ENCODE assay signal across 8 cellular contexts in genomic region chr5:180291943-180292831, GRCh38. TPM values are rescaled to one million over a fixed set of nuclear protein-coding genes. Genes with fewer than 3 reads are reported as not detected.
A peak's percentile ranks its signal among the peaks of the same experiment; 100 is the strongest.
DNase-seq lines count a peak whose midpoint lies in the region; ATAC-seq, FAIRE-seq and TF ChIP-seq lines count a peak whose summit lies in the region.

Gene MAPK9, minus strand, starts transcription at chr5:180292083. Its CDS starts 11,522 bp downstream, at chr5:180280561.

- CTCF ChIA-PET in WTC11 (lab: Charles Lee): interaction anchor here (0.6 to 4.7 kb wide), 28 partner anchors 7 to 327 kb away, joined by 3 to 65 read pairs (median 5); partner anchors contain the start of gene RASGEF1C

- no peaks in the 10 kb centered on the region for H3K27me3 Mint-ChIP-seq in WTC11 (ENCODE audit: low read depth)

- WGBS in spleen, 5 donors: 0 to 1% (median 1%) methylated on average over 58 to 122 of the region's 122 CpGs

- H3K36me3 Mint-ChIP-seq in WTC11: peaks cover 7% of the 10 kb centered on the region

- no peaks in the 10 kb centered on the region for H3K36me3 ChIP-seq in bronchial epithelial cell (ENCODE audit: control insufficient read depth, insufficient read depth, low read length)
- no peaks in the 10 kb centered on the region for H3K36me3 ChIP-seq in spleen

- peaks cover 64% of the 10 kb centered on the region for H3K4me1 Mint-ChIP-seq in WTC11

- no peak for TF ChIP-seq CTCF in WTC11 (IDR thresholded peaks at IDR 0.05)
- TF ChIP-seq CTCF in bronchial epithelial cell (IDR thresholded peaks at IDR 0.05; ENCODE audit: insufficient read depth, low read length, severe bottlenecking): no peak
- TF ChIP-seq CTCF in spleen (IDR thresholded peaks at IDR 0.05 in 8 of 11, conservative IDR thresholded peaks at IDR 0.05 in 3 of 11): peak in 1 of 11 experiments; percentile 26

- peak within 1 kb of the TSS; percentile 93 for H3K4me3 Mint-ChIP-seq in WTC11

- H3K27ac ChIP-seq in spleen: peak within 1 kb of the TSS; percentile 89 to 98 (median 94)

- ATAC-seq in HG02970 (IDR thresholded peaks at IDR 0.05; ENCODE audit: low FRiP score, unreplicated experiment) (peak; percentile 83), WTC11 (peak; percentile 74)

- no peaks in the 10 kb centered on the region for H3K9me3 ChIP-seq in spleen

- TF ChIP-seq POLR2A in spleen (IDR thresholded peaks at IDR 0.05): no peak

- peak within 1 kb of the TSS; percentile 78 for H3K4me3 ChIP-seq in bronchial epithelial cell (ENCODE audit: low read depth, low read length)
- H3K4me3 ChIP-seq in spleen: peak within 1 kb of the TSS; percentile 86 to 100 (median 99)

- DNase-seq in SIG-M5 treated with dmso at 0.1 percent for 504 hours (lab: John Stamatoyannopoulos, UW; ENCODE audit: unreplicated experiment) (peak; percentile 80), SIG-M5 (lab: John Stamatoyannopoulos, UW) (no peak), NCI-H2107 treated with DMSO at 0.1 percent for 48 hours (lab: John Stamatoyannopoulos, UW; ENCODE audit: unreplicated experiment) (peak; percentile 14), WTC11 (ENCODE audit: low spot score) (peak; percentile 85), bronchial epithelial cell (ENCODE audit: low read depth) (peak; percentile 36), inferior parietal cortex (ENCODE audit: extremely low spot score) (peak; percentile 84), spleen (peak; percentile 96)

- intact Hi-C loops in spleen (cut with DNase I; ENCODE audit: low total_unique reads): loop anchor here (10.0 kb wide), 1 partner anchor 383 kb away; no protein-coding TSS in a partner anchor

- FAIRE-seq in bronchial epithelial cell (lab: Jason Lieb, UNC): no peak

- H3K27ac Mint-ChIP-seq in WTC11: peak within 1 kb of the TSS; percentile 88

- peaks cover 17 to 72% (median 33%) of the 10 kb centered on the region in 6 donors for H3K4me1 ChIP-seq in spleen

- H3K27me3 ChIP-seq in bronchial epithelial cell (ENCODE audit: control insufficient read depth, insufficient read depth, low read length) (no peaks in the 10 kb centered on the region), spleen (replicated peaks in 1 of 7) (no peaks in the 10 kb centered on the region)

- POLR2A ChIA-PET in WTC11 (lab: Charles Lee): no interaction called here

- no peaks in the 10 kb centered on the region for H3K9me3 Mint-ChIP-seq in WTC11

TF ChIP-seq in WTC11, 78 proteins besides CTCF, POLR2A, EP300 and RAD21 (continues in another document):
- no peak for TF ChIP-seq CREB1 (CRISPR knock-in tag; IDR thresholded peaks at IDR 0.05)
- no peak for TF ChIP-seq ZNF121 (CRISPR knock-in tag; IDR thresholded peaks at IDR 0.05)
- no peak for TF ChIP-seq JAZF1 (CRISPR knock-in tag; IDR thresholded peaks at IDR 0.05)
- TF ChIP-seq ATF2 (CRISPR knock-in tag; IDR thresholded peaks at IDR 0.05; ENCODE audit: borderline replicate concordance, low read depth): no peak
- peak; percentile 67 for TF ChIP-seq SP1 (CRISPR knock-in tag; conservative IDR thresholded peaks at IDR 0.05)
- TF ChIP-seq, protein P1, sequence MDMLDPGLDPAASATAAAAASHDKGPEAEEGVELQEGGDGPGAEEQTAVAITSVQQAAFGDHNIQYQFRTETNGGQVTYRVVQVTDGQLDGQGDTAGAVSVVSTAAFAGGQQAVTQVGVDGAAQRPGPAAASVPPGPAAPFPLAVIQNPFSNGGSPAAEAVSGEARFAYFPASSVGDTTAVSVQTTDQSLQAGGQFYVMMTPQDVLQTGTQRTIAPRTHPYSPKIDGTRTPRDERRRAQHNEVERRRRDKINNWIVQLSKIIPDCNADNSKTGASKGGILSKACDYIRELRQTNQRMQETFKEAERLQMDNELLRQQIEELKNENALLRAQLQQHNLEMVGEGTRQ (CRISPR knock-in tag; IDR thresholded peaks at IDR 0.05): no peak; the same call in 1 of the 2 replicates
- TF ChIP-seq, protein P2, sequence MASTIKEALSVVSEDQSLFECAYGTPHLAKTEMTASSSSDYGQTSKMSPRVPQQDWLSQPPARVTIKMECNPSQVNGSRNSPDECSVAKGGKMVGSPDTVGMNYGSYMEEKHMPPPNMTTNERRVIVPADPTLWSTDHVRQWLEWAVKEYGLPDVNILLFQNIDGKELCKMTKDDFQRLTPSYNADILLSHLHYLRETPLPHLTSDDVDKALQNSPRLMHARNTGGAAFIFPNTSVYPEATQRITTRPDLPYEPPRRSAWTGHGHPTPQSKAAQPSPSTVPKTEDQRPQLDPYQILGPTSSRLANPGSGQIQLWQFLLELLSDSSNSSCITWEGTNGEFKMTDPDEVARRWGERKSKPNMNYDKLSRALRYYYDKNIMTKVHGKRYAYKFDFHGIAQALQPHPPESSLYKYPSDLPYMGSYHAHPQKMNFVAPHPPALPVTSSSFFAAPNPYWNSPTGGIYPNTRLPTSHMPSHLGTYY (CRISPR knock-in tag; IDR thresholded peaks at IDR 0.05): no peak
- TF ChIP-seq, protein P3, sequence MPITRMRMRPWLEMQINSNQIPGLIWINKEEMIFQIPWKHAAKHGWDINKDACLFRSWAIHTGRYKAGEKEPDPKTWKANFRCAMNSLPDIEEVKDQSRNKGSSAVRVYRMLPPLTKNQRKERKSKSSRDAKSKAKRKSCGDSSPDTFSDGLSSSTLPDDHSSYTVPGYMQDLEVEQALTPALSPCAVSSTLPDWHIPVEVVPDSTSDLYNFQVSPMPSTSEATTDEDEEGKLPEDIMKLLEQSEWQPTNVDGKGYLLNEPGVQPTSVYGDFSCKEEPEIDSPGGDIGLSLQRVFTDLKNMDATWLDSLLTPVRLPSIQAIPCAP (CRISPR knock-in tag; IDR thresholded peaks at IDR 0.05): no peak
- TF ChIP-seq, protein P4, sequence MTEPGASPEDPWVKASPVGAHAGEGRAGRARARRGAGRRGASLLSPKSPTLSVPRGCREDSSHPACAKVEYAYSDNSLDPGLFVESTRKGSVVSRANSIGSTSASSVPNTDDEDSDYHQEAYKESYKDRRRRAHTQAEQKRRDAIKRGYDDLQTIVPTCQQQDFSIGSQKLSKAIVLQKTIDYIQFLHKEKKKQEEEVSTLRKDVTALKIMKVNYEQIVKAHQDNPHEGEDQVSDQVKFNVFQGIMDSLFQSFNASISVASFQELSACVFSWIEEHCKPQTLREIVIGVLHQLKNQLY (CRISPR knock-in tag; IDR thresholded peaks at IDR 0.05): 0 out of 2 replicates have a peak, but pooled peaks have one; percentile 59
- TF ChIP-seq ZNF416 (CRISPR knock-in tag; IDR thresholded peaks at IDR 0.05): peak; percentile 73; the same call in 1 of the 2 replicates
- no peak for TF ChIP-seq OVOL2 (CRISPR knock-in tag; IDR thresholded peaks at IDR 0.05; ENCODE audit: borderline replicate concordance)
- TF ChIP-seq ATF1 (CRISPR knock-in tag; IDR thresholded peaks at IDR 0.05): no peak
- TF ChIP-seq FOXK1 (CRISPR knock-in tag; IDR thresholded peaks at IDR 0.05): peak; percentile 72
- no peak for TF ChIP-seq ZMAT4 (CRISPR knock-in tag; IDR thresholded peaks at IDR 0.05)
- no peak for TF ChIP-seq PRRX2 (CRISPR knock-in tag; IDR thresholded peaks at IDR 0.05)
- TF ChIP-seq CDX4 (CRISPR knock-in tag; IDR thresholded peaks at IDR 0.05; ENCODE audit: borderline replicate concordance): no peak
- no peak for TF ChIP-seq ZNF232 (CRISPR knock-in tag; IDR thresholded peaks at IDR 0.05)
- no peak for TF ChIP-seq ZNF396 (CRISPR knock-in tag; IDR thresholded peaks at IDR 0.05; ENCODE audit: borderline replicate concordance)
- 0 out of 2 replicates have a peak, but pooled peaks have one; percentile 68 for TF ChIP-seq TCF7 (CRISPR knock-in tag; IDR thresholded peaks at IDR 0.05; ENCODE audit: low read depth)
- TF ChIP-seq TP53 (CRISPR knock-in tag; IDR thresholded peaks at IDR 0.05): peak; percentile 89
- TF ChIP-seq GTF2I (CRISPR knock-in tag; conservative IDR thresholded peaks at IDR 0.05): no peak
- TF ChIP-seq NFE2L1 (CRISPR knock-in tag; IDR thresholded peaks at IDR 0.05): no peak
- TF ChIP-seq ELF4 (CRISPR knock-in tag; IDR thresholded peaks at IDR 0.05; ENCODE audit: low read depth): no peak

RNA-seq across cellular contexts. Expression of gene MAPK9, which starts in this region (rescaled TPM):
- total RNA-seq in WTC11 (2021): 42.4 to 42.9 TPM (median 42.9 TPM) in 3 replicates
- total RNA-seq in bronchial epithelial cell: 19.7 and 23.2 TPM in 2 replicates
- 10 to 100 TPM; 30.7 to 38.5 (median 33.4) TPM for total RNA-seq in spleen
- 10 to 100 TPM in 2 of 3 donors, 1 to 10 TPM in 1; 8.9 to 13.9 (median 10.3) TPM for polyA plus RNA-seq in spleen
